ENCODE assay signal across 20 cellular contexts in genomic region chr12:89238593-89238992, GRCh38.
DNase-seq lines count a peak whose midpoint lies in the region; ATAC-seq and TF ChIP-seq lines count a peak whose summit lies in the region.
"Had no signal": no experiment of that assay in that cellular context is flagged by ENCODE, and none has a peak within 500 bp of the region (broad histone marks: within the 10 kb centered on the region; RNA-seq: fewer than 3 reads in every experiment).

No MANE protein-coding gene starts in this region.

- intact Hi-C loops in A673 (cut with micrococcal nuclease; ENCODE audit: unreplicated experiment) (no loop called here), ascending aorta (cut with DNase I) (no loop called here), heart right ventricle (cut with DNase I) (loop anchor here in 5 of 10 donors (5.0 to 10.0 kb wide), 2 partner anchors 106 to 109 kb away; no protein-coding TSS in a partner anchor), ovary (cut with DNase I) (no loop called here), OCI-LY7 (cut with micrococcal nuclease; ENCODE audit: unreplicated experiment) (no loop called here)

- H4K20me1 ChIP-seq in OCI-LY7 (ENCODE audit: insufficient read depth, low read length) = no peaks in the 10 kb centered on the region
- no peaks in the 10 kb centered on the region for H4K20me1 ChIP-seq in GM23338 (replicated peaks; ENCODE audit: insufficient read depth)

- H3K4me2 ChIP-seq in OCI-LY7 (ENCODE audit: low read length) = no peak overlapping the region
- no peak overlapping the region for H3K4me2 ChIP-seq in GM23338

- peaks cover 34% of the 10 kb centered on the region for H3K4me1 ChIP-seq in A673 (ENCODE audit: insufficient read depth, low read length, poor library complexity, severe bottlenecking)
- peaks cover 5 to 7% of the 10 kb centered on the region in 2 donors for H3K4me1 ChIP-seq in ascending aorta
- peaks cover 0 to 55% (median 27%) of the 10 kb centered on the region in 9 donors for H3K4me1 ChIP-seq in heart right ventricle
- H3K4me1 ChIP-seq in ovary (ENCODE audit: insufficient read depth) = peaks cover 6% of the 10 kb centered on the region
- H3K4me1 ChIP-seq in OCI-LY7 (ENCODE audit: insufficient read depth, low read length, poor library complexity, severe bottlenecking) = no peaks in the 10 kb centered on the region
- H3K4me1 ChIP-seq in GM23338 (ENCODE audit: insufficient read depth) = peaks cover 5% of the 10 kb centered on the region; the same call in 1 of the 2 replicates

- H3K4me3 ChIP-seq in A673 (ENCODE audit: low read depth, low read length, poor library complexity, severe bottlenecking) (no peak overlapping the region), ascending aorta (no peak overlapping the region), heart right ventricle (no peak overlapping the region), ovary (no peak overlapping the region), OCI-LY7 (ENCODE audit: low read depth, low read length, poor library complexity, severe bottlenecking) (no peak overlapping the region), GM23338 (no peak overlapping the region)

- no peak overlapping the region for H3K4me3 Mint-ChIP-seq in GM23338
- H3K4me3 Mint-ChIP-seq: activated naive CD4-positive, alpha-beta T cell treated with anti-CD3 and anti-CD28 coated beads for 36 hours; effector memory CD8-positive, alpha-beta T cell; type B pancreatic cell had no signal

- H3K36me3 Mint-ChIP-seq in GM23338 (ENCODE audit: low read depth) = peaks cover 6% of the 10 kb centered on the region; the same call in 1 of the 3 replicates
- H3K36me3 Mint-ChIP-seq: type B pancreatic cell had no signal

- BruUV-seq in A673 (replicated peaks; lab: Mats Ljungman, UMichigan) (no TSS peak), OCI-LY7 (replicated peaks; lab: Mats Ljungman, UMichigan) (no TSS peak)

- H3K4me1 Mint-ChIP-seq in GM23338 = peaks cover 10% of the 10 kb centered on the region

- CTCF ChIA-PET in A673 (lab: Charles Lee) (no interaction called here), OCI-LY7 (lab: Charles Lee; ENCODE audit: unreplicated experiment) (no interaction called here)

- H3K27me3 Mint-ChIP-seq in GM23338 (ENCODE audit: insufficient read depth, low read depth, poor library complexity) = no peaks in the 10 kb centered on the region
- H3K27me3 Mint-ChIP-seq: type B pancreatic cell had no signal

- DNase-seq in A673 (ENCODE audit: low spot score) (no peak), ascending aorta (ENCODE audit: low spot score in 2 of 2) (peak in 1 of 2 donors; percentile 64), heart right ventricle (peak; percentile 30 to 60), ovary (peak; percentile 28 to 64 (median 44)), OCI-LY7 (ENCODE audit: low spot score) (no peak), GM23338 (ENCODE audit: low spot score) (no peak), HK-2 (ENCODE audit: unreplicated experiment) (no peak)
- DNase-seq: activated CD4-positive, CD25-positive, alpha-beta regulatory T cell treated with anti-CD3 and anti-CD28 coated beads, Interleukin-2, amount 50 U/mL, for 72 hours; activated naive CD4-positive, alpha-beta T cell treated with anti-CD3 and anti-CD28 coated beads for 36 hours; Caco-2; effector memory CD8-positive, alpha-beta T cell; Kasumi-1; NCI-H146; NCI-H526; stimulated activated CD4-positive, alpha-beta T cell treated with anti-CD3 and anti-CD28 coated beads, Interleukin-2, amount 100 ng/mL, for 48 hours; stimulated activated CD8-positive, alpha-beta memory T cell treated with anti-CD3 and anti-CD28 coated beads, Interleukin-4, amount 100 ng/mL, for 48 hours; T-helper 1 cell had no signal

- H2AFZ ChIP-seq in OCI-LY7 (ENCODE audit: low read length) (no peak overlapping the region), GM23338 (no peak overlapping the region)

- POLR2A ChIA-PET in A673 (lab: Charles Lee; ENCODE audit: low non-redundant PET) = no interaction called here
- POLR2A ChIA-PET in OCI-LY7 (lab: Charles Lee) = interaction anchor here (0.6 to 1.1 kb wide), 3 partner anchors 11 to 194 kb away, joined by 4 to 6 read pairs (median 4); no protein-coding TSS in a partner anchor

- 18 to 42% methylated on average over 2 of the region's 2 CpGs for WGBS in heart right ventricle, 2 donors
- WGBS in ovary, 3 donors = 7 to 25% (median 9%) methylated on average over 2 of the region's 2 CpGs

- H3F3A ChIP-seq in GM23338 (replicated peaks; ENCODE audit: low read depth) = no peaks in the 10 kb centered on the region

- peak; percentile 89 to 96 (median 92) for ATAC-seq in heart right ventricle
- ATAC-seq in GM23338 = no peak
- ATAC-seq in GM21529 (IDR thresholded peaks at IDR 0.05; ENCODE audit: unreplicated experiment) = no peak
- ATAC-seq: effector memory CD8-positive, alpha-beta T cell had no signal

- peaks cover 12% of the 10 kb centered on the region for H3K9me3 ChIP-seq in A673 (ENCODE audit: low read depth, low read length, poor library complexity, severe bottlenecking)
- no peaks in the 10 kb centered on the region for H3K9me3 ChIP-seq in ascending aorta
- H3K9me3 ChIP-seq in heart right ventricle = peaks cover 0 to 6% (median 0%) of the 10 kb centered on the region in 11 donors
- H3K9me3 ChIP-seq in ovary = no peaks in the 10 kb centered on the region
- no peaks in the 10 kb centered on the region for H3K9me3 ChIP-seq in OCI-LY7 (ENCODE audit: low read length)

- H3K9me2 ChIP-seq in OCI-LY7 (ENCODE audit: insufficient read depth, low read length) = no peaks in the 10 kb centered on the region
- H3K9me2 ChIP-seq in GM23338 (ENCODE audit: insufficient read depth) = no peaks in the 10 kb centered on the region; the same call in 1 of the 2 replicates

- H3K79me2 ChIP-seq in OCI-LY7 (ENCODE audit: insufficient read depth, low read depth, low read length) (no peaks in the 10 kb centered on the region), GM23338 (replicated peaks; ENCODE audit: insufficient read depth) (no peaks in the 10 kb centered on the region)

- no peak overlapping the region for H3K27ac Mint-ChIP-seq in GM23338
- H3K27ac Mint-ChIP-seq: activated naive CD4-positive, alpha-beta T cell treated with anti-CD3 and anti-CD28 coated beads for 36 hours; effector memory CD8-positive, alpha-beta T cell; type B pancreatic cell had no signal

- no peak for TF ChIP-seq EP300 in ovary (IDR thresholded peaks at IDR 0.05)

- H3K27me3 ChIP-seq in A673 (replicated peaks; ENCODE audit: insufficient read depth, low read depth, low read length, poor library complexity) (no peaks in the 10 kb centered on the region), ascending aorta (no peaks in the 10 kb centered on the region), heart right ventricle (no peaks in the 10 kb centered on the region), ovary (no peaks in the 10 kb centered on the region), GM23338 (ENCODE audit: insufficient read depth) (peaks cover 5% of the 10 kb centered on the region)

- peaks cover 6% of the 10 kb centered on the region; the same call in 2 of the 3 replicates for H3K9me3 Mint-ChIP-seq in GM23338
- H3K9me3 Mint-ChIP-seq: activated naive CD4-positive, alpha-beta T cell treated with anti-CD3 and anti-CD28 coated beads for 36 hours had no signal

- no peak for TF ChIP-seq CTCF in A673 (conservative IDR thresholded peaks at IDR 0.05; ENCODE audit: low read depth, low read length)
- no peak for TF ChIP-seq CTCF in ascending aorta (IDR thresholded peaks at IDR 0.05)
- TF ChIP-seq CTCF in heart right ventricle (IDR thresholded peaks at IDR 0.05) = no peak
- TF ChIP-seq CTCF in ovary (IDR thresholded peaks at IDR 0.05) = no peak
- no peak for TF ChIP-seq CTCF in OCI-LY7 (conservative IDR thresholded peaks at IDR 0.05; ENCODE audit: low read length)
- no peak for TF ChIP-seq CTCF in GM23338 (conservative IDR thresholded peaks at IDR 0.05; ENCODE audit: low read depth in 2 of 2)

- H3K27ac ChIP-seq in A673 (ENCODE audit: low read depth, low read length, poor library complexity, severe bottlenecking) (peak overlapping the region; percentile 22), ascending aorta (peak overlapping the region; percentile 59), heart right ventricle (peak overlapping the region in 8 of 10 donors; percentile 11 to 76 (median 58)), ovary (no peak overlapping the region), OCI-LY7 (ENCODE audit: low read depth, low read length, poor library complexity, severe bottlenecking) (no peak overlapping the region), GM23338 (ENCODE audit: low read depth) (no peak overlapping the region)
- H3K27ac ChIP-seq: HL-60 had no signal

- no peak for TF ChIP-seq POLR2A in ovary (IDR thresholded peaks at IDR 0.05)

- H3K36me3 ChIP-seq in A673 (ENCODE audit: insufficient read depth, low read length, poor library complexity, severe bottlenecking) (no peaks in the 10 kb centered on the region), ascending aorta (no peaks in the 10 kb centered on the region), heart right ventricle (no peaks in the 10 kb centered on the region), ovary (no peaks in the 10 kb centered on the region), OCI-LY7 (ENCODE audit: insufficient read depth, low read length) (no peaks in the 10 kb centered on the region), GM23338 (ENCODE audit: insufficient read depth) (no peaks in the 10 kb centered on the region; the same call in 1 of the 2 replicates)

TF ChIP-seq in GM23338, 12 proteins besides CTCF, POLR2A, EP300 and RAD21 (continues in another document):
- TF ChIP-seq JUNB (IDR thresholded peaks at IDR 0.05; ENCODE audit: unreplicated experiment) (no peak), NANOG (IDR thresholded peaks at IDR 0.05; ENCODE audit: borderline replicate concordance) (no peak), CREB1 (CRISPR knock-in tag; IDR thresholded peaks at IDR 0.05; ENCODE audit: low read depth) (no peak), ZNF114 (CRISPR knock-in tag; IDR thresholded peaks at IDR 0.05) (no peak), ZNF331 (CRISPR knock-in tag; IDR thresholded peaks at IDR 0.05; ENCODE audit: low read depth) (no peak)

Comparison
In these comparisons a context has a peak if more than half of its experiments do, and no peak if none do; other contexts are left out.
1. DNase-seq: peak in heart right ventricle (2 of 2) and ovary (5 of 5); none in A673 (single experiment), OCI-LY7 (single experiment), GM23338 (single experiment) and HK-2 (single experiment).
2. H3K27ac ChIP-seq: peak in A673 (single experiment), ascending aorta (2 of 2) and heart right ventricle (8 of 10); none in ovary (0 of 2), OCI-LY7 (single experiment) and GM23338 (single experiment).
3. ATAC-seq: peak in heart right ventricle (8 of 8); none in GM23338 (single experiment) and GM21529 (single experiment).